Comparison of ENCODE assay signal across 40 cellular contexts in the genomic region with DNA sequence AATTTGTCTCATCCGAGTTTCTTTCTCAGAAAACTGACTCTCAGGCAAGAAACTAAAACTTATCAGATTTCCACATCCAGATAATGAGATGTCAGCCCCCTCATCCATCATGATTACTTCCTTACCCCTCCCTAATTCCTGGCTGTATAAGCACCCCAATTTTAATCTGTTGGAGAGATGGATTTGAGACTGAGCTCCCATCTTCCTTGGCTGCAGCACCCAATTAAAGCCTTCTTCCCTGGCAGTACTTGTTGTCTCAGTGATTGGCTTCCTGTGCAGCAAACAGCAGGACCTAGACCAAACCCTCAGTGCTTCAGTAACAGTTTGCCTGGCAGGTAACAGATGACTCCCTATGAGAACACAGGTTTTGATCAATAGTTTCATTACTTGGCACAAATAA. TPM values are rescaled to one million over a fixed set of nuclear protein-coding genes. Genes with fewer than 3 reads are reported as not detected.
"Had no signal": no experiment of that assay in that cellular context is flagged by ENCODE, and none has a peak within 500 bp of the region (broad histone marks: within the 10 kb centered on the region; RNA-seq: fewer than 3 reads in every experiment).

No MANE protein-coding gene starts in this region.

- H3K27ac Mint-ChIP-seq: activated B cell treated with CpG ODN at 0.5 μM for 24 hours; activated CD4-positive, alpha-beta memory T cell treated with anti-CD3 and anti-CD28 coated beads for 36 hours; activated CD4-positive, alpha-beta T cell treated with anti-CD3 and anti-CD28 coated beads for 36 hours; activated CD8-positive, alpha-beta T cell treated with anti-CD3 and anti-CD28 coated beads for 36 hours; activated naive CD4-positive, alpha-beta T cell treated with anti-CD3 and anti-CD28 coated beads for 36 hours; activated naive CD4-positive, alpha-beta T cell treated with anti-CD3 and anti-CD28 coated beads, Interleukin-2, amount 50 U/mL, for 72 hours; activated naive CD8-positive, alpha-beta T cell treated with anti-CD3 and anti-CD28 coated beads for 36 hours; activated T-cell treated with anti-CD3 and anti-CD28 coated beads, Interleukin-2, amount 50 U/mL, for 72 hours; activated T-helper 1 cell treated with anti-CD3 and anti-CD28 coated beads, Interleukin-12 subunit alpha, Interleukin-12 subunit beta, Interleukin-2, Interleukin-4 antibody, amounts not matched to agents 30 ng/mL and 10 ng/mL and 1 ng/mL, durations not matched to agents 14 hours and 24 hours and 36 hours; activated T-helper 17 cell treated with anti-CD3 and anti-CD28 coated beads, Interleukin-2, amount 50 U/mL, for 72 hours; T-helper 1 cell treated with Interleukin-12 subunit alpha and Interleukin-12 subunit beta and Interleukin-4 antibody, amounts not matched to agents 30 μg/mL and 1 μg/mL, for 36 hours; T-helper 2 cell treated with Interferon-gamma antibody and Interleukin-4, amounts not matched to agents 5 μg/mL and 100 μg/mL, for 36 hours had no signal

- H3K36me3 Mint-ChIP-seq: activated CD4-positive, alpha-beta memory T cell treated with anti-CD3 and anti-CD28 coated beads for 36 hours; activated naive CD8-positive, alpha-beta T cell treated with anti-CD3 and anti-CD28 coated beads for 36 hours had no signal

- H3K9me3 Mint-ChIP-seq: activated T-helper 17 cell treated with anti-CD3 and anti-CD28 coated beads, Interleukin-2, amount 50 U/mL, for 72 hours had no signal

- H3K4me1 Mint-ChIP-seq: activated B cell treated with CpG ODN at 0.5 μM for 24 hours; activated CD4-positive, alpha-beta T cell treated with anti-CD3 and anti-CD28 coated beads for 36 hours; activated T-helper 17 cell treated with anti-CD3 and anti-CD28 coated beads, Interleukin-2, amount 50 U/mL, for 72 hours had no signal

- H3K27ac ChIP-seq: adrenal gland, body of pancreas, brain microvascular endothelial cell, breast epithelium, VCaP had no signal

- FAIRE-seq: astrocyte, TTC549 had no signal

- H3K4me1 ChIP-seq: adrenal gland, body of pancreas, breast epithelium had no signal

- H3K4me3 ChIP-seq: adrenal gland, body of pancreas, breast epithelium had no signal

- DNase-seq: activated B cell treated with CpG ODN at 0.5 μM for 24 hours; activated CD4-positive, alpha-beta memory T cell treated with anti-CD3 and anti-CD28 coated beads for 36 hours; activated CD4-positive, alpha-beta T cell treated with anti-CD3 and anti-CD28 coated beads for 36 hours; activated CD4-positive, alpha-beta T cell treated with anti-CD3 and anti-CD28 coated beads for 48 hours; activated CD4-positive, alpha-beta T cell treated with anti-CD3 and anti-CD28 coated beads, Interleukin-2, amount 50 U/mL, for 1 hour; activated CD4-positive, alpha-beta T cell treated with anti-CD3 and anti-CD28 coated beads, Interleukin-2, amount 50 U/mL, for 4 hours; activated CD4-positive, CD25-positive, alpha-beta regulatory T cell treated with anti-CD3 and anti-CD28 coated beads, Interleukin-2, amount 50 U/mL, for 72 hours; activated CD8-positive, alpha-beta memory T cell treated with anti-CD3 and anti-CD28 coated beads, Interleukin-2, amount 50 U/mL, for 4 hours; activated CD8-positive, alpha-beta T cell treated with anti-CD3 and anti-CD28 coated beads for 36 hours; activated effector memory CD4-positive, alpha-beta T cell treated with anti-CD3 and anti-CD28 coated beads, Interleukin-2, amount 50 U/mL, for 16 hours; activated gamma-delta T cell treated with Interleukin-2 at 50 U/mL for 16 hours; activated naive CD4-positive, alpha-beta T cell; activated naive CD4-positive, alpha-beta T cell treated with anti-CD3 and anti-CD28 coated beads for 36 hours; activated naive CD4-positive, alpha-beta T cell treated with anti-CD3 and anti-CD28 coated beads, Interleukin-2, amount 50 U/mL, for 16 hours; activated naive CD8-positive, alpha-beta T cell treated with anti-CD3 and anti-CD28 coated beads for 36 hours; activated T-cell treated with anti-CD3 and anti-CD28 coated beads for 4 hours; activated T-cell treated with anti-CD3 and anti-CD28 coated beads, Interleukin-2, amount 50 U/mL, for 1 hour; activated T-cell treated with anti-CD3 and anti-CD28 coated beads, Interleukin-2, amount 50 U/mL, for 4 hours; activated T-cell treated with anti-CD3 and anti-CD28 coated beads, Interleukin-2, amount 50 U/mL, for 72 hours; adrenal gland; amniotic stem cell; aorta; body of pancreas; brain microvascular endothelial cell; central memory CD4-positive, alpha-beta T cell; T-helper 1 cell; T-helper 2 cell; T-helper 9 cell had no signal

- H3K27me3 ChIP-seq: body of pancreas, brain microvascular endothelial cell had no signal

- ATAC-seq: activated CD4-positive, alpha-beta T cell treated with anti-CD3 and anti-CD28 coated beads for 36 hours; activated CD8-positive, alpha-beta T cell treated with anti-CD3 and anti-CD28 coated beads for 36 hours; activated naive CD4-positive, alpha-beta T cell treated with anti-CD3 and anti-CD28 coated beads, Interleukin-2, amount 50 U/mL, for 72 hours; activated T-cell treated with anti-CD3 and anti-CD28 coated beads, Interleukin-2, amount 50 U/mL, for 4 hours; activated T-cell treated with anti-CD3 and anti-CD28 coated beads, Interleukin-2, amount 50 U/mL, for 72 hours; activated T-helper 17 cell treated with anti-CD3 and anti-CD28 coated beads, Interleukin-2, amount 50 U/mL, for 72 hours; body of pancreas had no signal

- H3K9me3 ChIP-seq: adrenal gland, breast epithelium had no signal

- H3K4me3 Mint-ChIP-seq: activated B cell treated with CpG ODN at 0.5 μM for 24 hours; activated CD4-positive, alpha-beta memory T cell treated with anti-CD3 and anti-CD28 coated beads for 36 hours; activated CD4-positive, alpha-beta T cell treated with anti-CD3 and anti-CD28 coated beads for 36 hours; activated CD8-positive, alpha-beta T cell treated with anti-CD3 and anti-CD28 coated beads for 36 hours; activated naive CD4-positive, alpha-beta T cell treated with anti-CD3 and anti-CD28 coated beads for 36 hours; activated naive CD8-positive, alpha-beta T cell treated with anti-CD3 and anti-CD28 coated beads for 36 hours; activated T-cell treated with anti-CD3 and anti-CD28 coated beads, Interleukin-2, amount 50 U/mL, for 4 hours; activated T-cell treated with anti-CD3 and anti-CD28 coated beads, Interleukin-2, amount 50 U/mL, for 72 hours; activated T-helper 1 cell treated with anti-CD3 and anti-CD28 coated beads, Interleukin-12 subunit alpha, Interleukin-12 subunit beta, Interleukin-2, Interleukin-4 antibody, amounts not matched to agents 30 ng/mL and 10 ng/mL and 1 ng/mL, durations not matched to agents 14 hours and 24 hours and 36 hours; activated T-helper 17 cell treated with anti-CD3 and anti-CD28 coated beads, Interleukin-2, amount 50 U/mL, for 72 hours; T-helper 1 cell treated with Interleukin-12 subunit alpha and Interleukin-12 subunit beta and Interleukin-4 antibody, amounts not matched to agents 30 μg/mL and 1 μg/mL, for 36 hours; T-helper 2 cell treated with Interferon-gamma antibody and Interleukin-4, amounts not matched to agents 5 μg/mL and 100 μg/mL, for 36 hours had no signal

- H3K36me3 ChIP-seq: adrenal gland, brain microvascular endothelial cell, breast epithelium had no signal

RNA-seq across cellular contexts. Expression of a gene that starts 44.9 kb away (rescaled TPM):
- total RNA-seq: activated B cell treated with CpG ODN at 0.5 μM for 24 hours; activated CD4-positive, alpha-beta memory T cell treated with anti-CD3 and anti-CD28 coated beads for 36 hours; activated CD4-positive, alpha-beta T cell treated with anti-CD3 and anti-CD28 coated beads for 36 hours; activated CD8-positive, alpha-beta memory T cell treated with anti-CD3 and anti-CD28 coated beads for 36 hours; activated CD8-positive, alpha-beta T cell treated with anti-CD3 and anti-CD28 coated beads for 36 hours; activated naive CD4-positive, alpha-beta T cell treated with anti-CD3 and anti-CD28 coated beads for 36 hours; activated naive CD4-positive, alpha-beta T cell treated with anti-CD3 and anti-CD28 coated beads, Interleukin-2, amount 50 U/mL, for 72 hours; activated naive CD8-positive, alpha-beta T cell treated with anti-CD3 and anti-CD28 coated beads for 36 hours; activated T-cell treated with anti-CD3 and anti-CD28 coated beads, Interleukin-2, amount 50 U/mL, for 4 hours; activated T-cell treated with anti-CD3 and anti-CD28 coated beads, Interleukin-2, amount 50 U/mL, for 72 hours; activated T-helper 1 cell treated with anti-CD3 and anti-CD28 coated beads, Interleukin-12 subunit alpha, Interleukin-12 subunit beta, Interleukin-2, Interleukin-4 antibody, amounts not matched to agents 30 ng/mL and 10 ng/mL and 1 ng/mL, durations not matched to agents 14 hours and 24 hours and 36 hours; activated T-helper 17 cell treated with anti-CD3 and anti-CD28 coated beads, Interleukin-2, amount 50 U/mL, for 72 hours; adrenal gland; aorta; astrocyte; body of pancreas; breast epithelium; cardiac septum; cerebellum had no signal
- polyA plus RNA-seq: adrenal gland, aorta had no signal
